In the genomic region with DNA sequence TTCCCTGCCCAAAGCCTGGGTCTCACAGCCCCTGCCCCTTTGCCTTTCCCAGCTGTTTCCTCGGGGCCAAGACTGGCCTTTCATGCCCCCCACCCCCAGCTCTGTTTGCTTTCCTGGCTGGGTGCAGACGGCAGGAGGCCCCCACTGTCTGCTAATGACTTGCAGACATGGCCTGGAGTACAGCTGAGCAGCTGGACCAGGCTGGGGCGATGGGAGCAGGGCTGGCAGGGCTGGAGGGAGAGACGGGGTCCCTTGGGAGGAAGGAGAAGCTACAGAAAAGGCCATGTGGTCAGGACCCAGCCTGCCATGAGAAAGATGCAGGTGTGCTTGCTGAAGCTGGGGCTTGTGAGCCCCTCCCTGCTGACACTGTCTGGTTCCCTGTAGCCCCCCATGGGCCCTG, we compare ENCODE assay signal across 21 cellular contexts.
"Had no signal": no experiment of that assay in that cellular context is flagged by ENCODE, and none has a peak within 500 bp of the region (broad histone marks: within the 10 kb centered on the region; RNA-seq: fewer than 3 reads in every experiment).

No MANE protein-coding gene starts in this region.

- H3K4me1 ChIP-seq: adrenal gland, left lung, pancreas, right lobe of liver had no signal

- H3K9me3 ChIP-seq: adrenal gland, left lung, neutrophil, pancreas, right lobe of liver, suprapubic skin had no signal

- H3K27me3 Mint-ChIP-seq: type B pancreatic cell had no signal

- H3K4me3 ChIP-seq: adrenal gland, left lung, pancreas, right lobe of liver, suprapubic skin had no signal

- H3K4me1 Mint-ChIP-seq: naive B cell; stimulated activated naive CD8-positive, alpha-beta T cell treated with anti-CD3 and anti-CD28 coated beads, Interleukin-15, amount 100 ng/mL, for 72 hours had no signal

- H3K27ac Mint-ChIP-seq: activated CD4-positive, alpha-beta memory T cell treated with anti-CD3 and anti-CD28 coated beads for 36 hours; activated naive CD4-positive, alpha-beta T cell treated with anti-CD3 and anti-CD28 coated beads, Interleukin-2, amount 50 U/mL, for 72 hours; activated T-helper 1 cell treated with anti-CD3 and anti-CD28 coated beads, Interleukin-12 subunit alpha, Interleukin-12 subunit beta, Interleukin-2, Interleukin-4 antibody, amounts not matched to agents 30 ng/mL and 10 ng/mL and 1 ng/mL, durations not matched to agents 14 hours and 24 hours and 36 hours; naive B cell; type B pancreatic cell; WTC11 had no signal

- H3K27ac ChIP-seq: adrenal gland, left lung, neutrophil, pancreas, right lobe of liver, suprapubic skin had no signal

- H3K9me3 Mint-ChIP-seq: activated CD4-positive, alpha-beta memory T cell treated with anti-CD3 and anti-CD28 coated beads for 36 hours; activated naive CD4-positive, alpha-beta T cell treated with anti-CD3 and anti-CD28 coated beads, Interleukin-2, amount 50 U/mL, for 72 hours; activated T-helper 1 cell treated with anti-CD3 and anti-CD28 coated beads, Interleukin-12 subunit alpha, Interleukin-12 subunit beta, Interleukin-2, Interleukin-4 antibody, amounts not matched to agents 30 ng/mL and 10 ng/mL and 1 ng/mL, durations not matched to agents 14 hours and 24 hours and 36 hours; naive B cell; stimulated activated naive CD8-positive, alpha-beta T cell treated with anti-CD3 and anti-CD28 coated beads, Interleukin-15, amount 100 ng/mL, for 72 hours; type B pancreatic cell; WTC11 had no signal

- H3K27me3 ChIP-seq: adrenal gland, left lung, neutrophil, pancreas, right lobe of liver, suprapubic skin had no signal

- ATAC-seq: activated naive CD4-positive, alpha-beta T cell treated with anti-CD3 and anti-CD28 coated beads, Interleukin-2, amount 50 U/mL, for 72 hours; left lung; right lobe of liver; stimulated activated naive CD8-positive, alpha-beta T cell treated with anti-CD3 and anti-CD28 coated beads, Interleukin-15, amount 100 ng/mL, for 72 hours; WTC11 had no signal

- H3K36me3 ChIP-seq: adrenal gland, left lung, neutrophil, pancreas, right lobe of liver, suprapubic skin had no signal

- H3K4me3 Mint-ChIP-seq: activated CD4-positive, alpha-beta memory T cell treated with anti-CD3 and anti-CD28 coated beads for 36 hours; activated T-helper 1 cell treated with anti-CD3 and anti-CD28 coated beads, Interleukin-12 subunit alpha, Interleukin-12 subunit beta, Interleukin-2, Interleukin-4 antibody, amounts not matched to agents 30 ng/mL and 10 ng/mL and 1 ng/mL, durations not matched to agents 14 hours and 24 hours and 36 hours; naive B cell; stimulated activated naive CD8-positive, alpha-beta T cell treated with anti-CD3 and anti-CD28 coated beads, Interleukin-15, amount 100 ng/mL, for 72 hours; type B pancreatic cell; WTC11 had no signal

- DNase-seq: activated CD4-positive, alpha-beta memory T cell treated with anti-CD3 and anti-CD28 coated beads for 36 hours; activated CD4-positive, alpha-beta T cell treated with anti-CD3 and anti-CD28 coated beads for 4 hours; activated gamma-delta T cell treated with Interleukin-2 at 50 U/mL for 16 hours; activated T-cell treated with anti-CD3 and anti-CD28 coated beads for 4 hours; adrenal gland; effector CD4-positive, alpha-beta T cell; head of caudate nucleus; naive B cell; pancreas; right lobe of liver; small intestine; stimulated activated CD4-positive, alpha-beta T cell treated with anti-CD3 and anti-CD28 coated beads, Interleukin-15, amount 100 ng/mL, for 24 hours; stimulated activated CD4-positive, alpha-beta T cell treated with anti-CD3 and anti-CD28 coated beads, Interleukin-2, amount 100 ng/mL, for 48 hours; stimulated activated naive CD8-positive, alpha-beta T cell treated with anti-CD3 and anti-CD28 coated beads, Interleukin-15, amount 100 ng/mL, for 72 hours had no signal

- H3K36me3 Mint-ChIP-seq: activated CD4-positive, alpha-beta memory T cell treated with anti-CD3 and anti-CD28 coated beads for 36 hours; activated naive CD4-positive, alpha-beta T cell treated with anti-CD3 and anti-CD28 coated beads, Interleukin-2, amount 50 U/mL, for 72 hours; naive B cell; type B pancreatic cell; WTC11 had no signal
